ENCODE assay signal across 8 cellular contexts in genomic region chr3:108406661-108407206, GRCh38.
DNase-seq lines count a peak whose midpoint lies in the region; TF ChIP-seq lines count a peak whose summit lies in the region.

No MANE protein-coding gene starts in this region.

- no peak overlapping the region for H3K4me2 ChIP-seq in SK-N-SH

- no peak overlapping the region for H3K9ac ChIP-seq in SK-N-SH

- no peak overlapping the region for H3K27ac ChIP-seq in SK-N-SH (ENCODE audit: low read depth in 2 of 2, low read length in 1 of 2)

- H4K20me1 ChIP-seq in SK-N-SH (ENCODE audit: insufficient read depth) = no peaks in the 10 kb centered on the region

- H3K36me3 Mint-ChIP-seq in HFFc6 (ENCODE audit: low read depth) = no peaks in the 10 kb centered on the region

- TF ChIP-seq CTCF in GM12872 (IDR thresholded peaks at IDR 0.05; ENCODE audit: insufficient read depth, low read depth, low read length) (peak; percentile 80), HFFc6 (IDR thresholded peaks at IDR 0.05) (peak; percentile 78), SK-N-SH (IDR thresholded peaks at IDR 0.05) (peak; percentile 83), epithelial cell of proximal tubule (conservative IDR thresholded peaks at IDR 0.05; ENCODE audit: low read depth, low read length) (peak; percentile 87)

- H3K4me1 ChIP-seq in SK-N-SH (ENCODE audit: control insufficient read depth in 1 of 2, insufficient read depth in 2 of 2, low read depth in 1 of 2, low read length in 1 of 2) = peaks cover 15 to 18% of the 10 kb centered on the region in 2 experiments

- TF ChIP-seq EP300 in SK-N-SH (IDR thresholded peaks at IDR 0.05; ENCODE audit: borderline replicate concordance in 1 of 2, low read depth in 1 of 2, low read length in 1 of 2) = no peak

- H3K36me3 ChIP-seq in SK-N-SH (replicated peaks in 1 of 2; ENCODE audit: control insufficient read depth in 1 of 2, insufficient read depth in 2 of 2, low read length in 1 of 2) = no peaks in the 10 kb centered on the region

- H3K9me3 Mint-ChIP-seq in HFFc6 = no peaks in the 10 kb centered on the region

- H3K27me3 Mint-ChIP-seq in HFFc6 (ENCODE audit: insufficient read depth) = peaks cover 2% of the 10 kb centered on the region; the same call in 1 of the 2 replicates

- H3K9me3 ChIP-seq in SK-N-SH = no peaks in the 10 kb centered on the region

- H3K4me3 ChIP-seq in SK-N-SH (ENCODE audit: low read depth in 2 of 2, low read length in 1 of 2) (no peak overlapping the region), epithelial cell of proximal tubule (ENCODE audit: low read depth, low read length) (no peak overlapping the region)

- 22% methylated on average over 7 of the region's 7 CpGs for WGBS in SK-N-SH (ENCODE audit: low lambda C conversion rate)

- peaks cover 41% of the 10 kb centered on the region for H3K4me1 Mint-ChIP-seq in HFFc6 (ENCODE audit: low read depth)

- peak; percentile 80 for DNase-seq in A172 (ENCODE audit: low spot score)
- DNase-seq in HFFc6 = peak; percentile 38
- peak; percentile 75 for DNase-seq in M059J (ENCODE audit: low read depth)
- DNase-seq in SK-N-SH = peak; percentile 70
- peak; percentile 35 for DNase-seq in epithelial cell of proximal tubule (ENCODE audit: low read depth)
- peak; percentile 76 for DNase-seq in myocyte (ENCODE audit: low read depth)
- no peak for DNase-seq in stimulated activated CD4-positive, alpha-beta T cell treated with anti-CD3 and anti-CD28 coated beads, Interleukin-4, amount 100 ng/mL, for 4 hours

- no peaks in the 10 kb centered on the region for H3K27me3 ChIP-seq in SK-N-SH (ENCODE audit: insufficient read depth)

- TF ChIP-seq RAD21 in SK-N-SH (IDR thresholded peaks at IDR 0.05; ENCODE audit: low read length) = peak; percentile 93

- no peaks in the 10 kb centered on the region for H3K9me2 ChIP-seq in SK-N-SH

- H3F3A ChIP-seq in SK-N-SH (replicated peaks; ENCODE audit: insufficient read depth) = peaks cover 17% of the 10 kb centered on the region

- no peaks in the 10 kb centered on the region for H3K79me2 ChIP-seq in SK-N-SH (ENCODE audit: insufficient read depth)

- CTCF ChIA-PET in SK-N-SH (lab: Yijun Ruan, JAX) = interaction anchor here (0.8 to 2.5 kb wide), 20 partner anchors 8 to 746 kb away, joined by 3 to 10 read pairs (median 4); partner anchors contain the start of genes CIP2A and DZIP3

- no peak overlapping the region for H2AFZ ChIP-seq in SK-N-SH (ENCODE audit: low read depth)

- H3K4me3 Mint-ChIP-seq in HFFc6 = no peak overlapping the region

- POLR2A ChIA-PET in SK-N-SH (lab: Yijun Ruan, JAX) = no interaction called here

- H3K27ac Mint-ChIP-seq in HFFc6 = no peak overlapping the region

TF ChIP-seq in SK-N-SH, 30 proteins besides CTCF, POLR2A, EP300 and RAD21 (continues in another document):
- TF ChIP-seq YY1 (IDR thresholded peaks at IDR 0.05; ENCODE audit: low read depth) (no peak), CHD2 (IDR thresholded peaks at IDR 0.05; ENCODE audit: low read length, partially characterized antibody) (peak; percentile 11), NFIC (IDR thresholded peaks at IDR 0.05; ENCODE audit: borderline replicate concordance) (no peak), ELF1 (IDR thresholded peaks at IDR 0.05) (no peak), TCF12 (IDR thresholded peaks at IDR 0.05) (no peak), POLR2AphosphoS5 (IDR thresholded peaks at IDR 0.05; ENCODE audit: low read depth, low read length) (no peak), MXI1 (IDR thresholded peaks at IDR 0.05; ENCODE audit: low read depth, low read length) (peak; percentile 68; the same call in 1 of the 2 replicates), TEAD4 (IDR thresholded peaks at IDR 0.05; ENCODE audit: borderline replicate concordance, insufficient read depth) (no peak), TAF1 (IDR thresholded peaks at IDR 0.05; ENCODE audit: borderline replicate concordance, low read depth, low read length) (no peak), USF1 (IDR thresholded peaks at IDR 0.05; ENCODE audit: borderline replicate concordance, low read depth) (peak; percentile 73; the same call in 1 of the 2 replicates), ZBTB33 (IDR thresholded peaks at IDR 0.05; ENCODE audit: borderline replicate concordance, low read depth) (no peak), MAX (IDR thresholded peaks at IDR 0.05; ENCODE audit: low read depth) (0 out of 2 replicates have a peak, but pooled peaks have one; percentile 14), RXRA (IDR thresholded peaks at IDR 0.05; ENCODE audit: borderline replicate concordance, low read depth) (no peak), FOXM1 (IDR thresholded peaks at IDR 0.05; ENCODE audit: low read depth) (no peak), FOXJ3 (CRISPR knock-in tag; IDR thresholded peaks at IDR 0.05) (no peak), SIN3A (IDR thresholded peaks at IDR 0.05; ENCODE audit: borderline replicate concordance, low read depth, low read length) (no peak), GATA2 (CRISPR knock-in tag; IDR thresholded peaks at IDR 0.05) (no peak), USF2 (IDR thresholded peaks at IDR 0.05; ENCODE audit: borderline replicate concordance, low read depth, low read length) (no peak), EZH2phosphoT487 (IDR thresholded peaks at IDR 0.05; ENCODE audit: borderline replicate concordance, low read depth) (no peak), REST (IDR thresholded peaks at IDR 0.05; ENCODE audit: low read depth, low read length) (no peak), NRF1 (IDR thresholded peaks at IDR 0.05; ENCODE audit: low read depth, low read length) (no peak), FOSL2 (IDR thresholded peaks at IDR 0.05; ENCODE audit: borderline replicate concordance, low read depth) (no peak), RFX5 (IDR thresholded peaks at IDR 0.05; ENCODE audit: low read length) (0 out of 2 replicates have a peak, but pooled peaks have one; percentile 35), RCOR1 (IDR thresholded peaks at IDR 0.05; ENCODE audit: low read length) (0 out of 2 replicates have a peak, but pooled peaks have one; percentile 21)

Comparison
In these comparisons a context has a peak if more than half of its experiments do, and no peak if none do; other contexts are left out.
1. DNase-seq: peak in A172 (single experiment), HFFc6 (single experiment), M059J (single experiment), SK-N-SH (single experiment), epithelial cell of proximal tubule (single experiment) and myocyte (single experiment); none in stimulated activated CD4-positive, alpha-beta T cell treated with anti-CD3 and anti-CD28 coated beads, Interleukin-4, amount 100 ng/mL, for 4 hours (0 of 2).
2. Peak in every context shown above with its lines, with median percentiles within 50 percentile points of each other: CTCF ChIP-seq.